In genomic region chr12:52362118-52362726, GRCh38 we compare ENCODE assay signal across 12 cellular contexts. TPM values are rescaled to one million over a fixed set of nuclear protein-coding genes. Genes with fewer than 3 reads are reported as not detected.
A peak's percentile ranks its signal among the peaks of the same experiment; 100 is the strongest.
DNase-seq lines count a peak whose midpoint lies in the region; ATAC-seq and TF ChIP-seq lines count a peak whose summit lies in the region.
"Had no signal": no experiment of that assay in that cellular context is flagged by ENCODE, and none has a peak within 500 bp of the region (broad histone marks: within the 10 kb centered on the region; RNA-seq: fewer than 3 reads in every experiment).

No MANE protein-coding gene starts in this region.

- H3K27me3 ChIP-seq in DND-41 (ENCODE audit: insufficient read depth, low read length, poor library complexity) (no peaks in the 10 kb centered on the region), SK-N-SH (ENCODE audit: insufficient read depth) (peaks cover 38% of the 10 kb centered on the region)

- H4K20me1 ChIP-seq in DND-41 (ENCODE audit: insufficient read depth, low read length) (peaks cover 3% of the 10 kb centered on the region; the same call in 1 of the 2 replicates), SK-N-SH (ENCODE audit: insufficient read depth) (no peaks in the 10 kb centered on the region)

- H3K4me2 ChIP-seq in DND-41 (ENCODE audit: insufficient read depth, low read length) (no peak overlapping the region), SK-N-SH (no peak overlapping the region)

- DNase-seq in DND-41 (no peak), GM13976 (ENCODE audit: low spot score) (no peak), SK-N-SH (no peak), iPS-NIHi11 (ENCODE audit: low spot score) (peak; percentile 63), NCI-H2227 (lab: John Stamatoyannopoulos, UW; ENCODE audit: unreplicated experiment) (no peak), NCI-H82 treated with DMSO at 0.1 percent for 48 hours (lab: John Stamatoyannopoulos, UW; ENCODE audit: unreplicated experiment) (no peak), activated T-cell treated with anti-CD3 and anti-CD28 coated beads for 4 hours (no peak)
- DNase-seq: EL, NCI-H1048, NCI-H526 treated with DMSO at 0.1 percent for 48 hours had no signal

- H2AFZ ChIP-seq in DND-41 (ENCODE audit: low read depth, low read length) (no peak overlapping the region), SK-N-SH (ENCODE audit: low read depth) (no peak overlapping the region)

- H3K36me3 ChIP-seq in DND-41 (ENCODE audit: insufficient read depth, low read length) (no peaks in the 10 kb centered on the region), SK-N-SH (replicated peaks in 1 of 2; ENCODE audit: control insufficient read depth in 1 of 2, insufficient read depth in 2 of 2, low read length in 1 of 2) (no peaks in the 10 kb centered on the region)

- CTCF ChIA-PET in SK-N-SH (lab: Yijun Ruan, JAX), result interaction anchor here (0.8 to 3.7 kb wide), 8 partner anchors 10 to 618 kb away, joined by 3 to 35 read pairs (median 4); no protein-coding TSS in a partner anchor

- H3K9me3 ChIP-seq in DND-41 (ENCODE audit: insufficient read depth, low read length, severe bottlenecking) (no peaks in the 10 kb centered on the region), SK-N-SH (no peaks in the 10 kb centered on the region)

- no peaks in the 10 kb centered on the region for H3K79me2 ChIP-seq in DND-41 (ENCODE audit: insufficient read depth, low read length)
- no peaks in the 10 kb centered on the region for H3K79me2 ChIP-seq in SK-N-SH (ENCODE audit: insufficient read depth)

- no peak for TF ChIP-seq EP300 in SK-N-SH (IDR thresholded peaks at IDR 0.05; ENCODE audit: borderline replicate concordance in 1 of 2, low read depth in 1 of 2, low read length in 1 of 2)

- whole genome bisulfite sequencing in SK-N-SH (ENCODE audit: low lambda C conversion rate), result 46% methylated on average over 7 of the region's 11 CpGs

- H3K4me1 ChIP-seq in DND-41 (ENCODE audit: insufficient read depth, low read length) (peaks cover 10% of the 10 kb centered on the region; the same call in 1 of the 2 replicates), SK-N-SH (ENCODE audit: control insufficient read depth in 1 of 2, insufficient read depth in 2 of 2, low read depth in 1 of 2, low read length in 1 of 2) (no peaks in the 10 kb centered on the region)

- POLR2A ChIA-PET in SK-N-SH (lab: Yijun Ruan, JAX), result interaction anchor here (0.6 kb wide), 1 partner anchor 672 kb away, joined by 3 read pairs; no protein-coding TSS in a partner anchor

- no peak overlapping the region for H3K9ac ChIP-seq in DND-41 (ENCODE audit: low read depth, low read length)
- H3K9ac ChIP-seq in SK-N-SH, result no peak overlapping the region

- in situ Hi-C loops in GM13976 (cut with MboI; ENCODE audit: low sequenced_read_pairs, unreplicated experiment), result no loop called here

- H3F3A ChIP-seq in SK-N-SH (replicated peaks; ENCODE audit: insufficient read depth), result no peaks in the 10 kb centered on the region

- H3K9me2 ChIP-seq in SK-N-SH, result no peaks in the 10 kb centered on the region

- H3K4me3 ChIP-seq in DND-41 (ENCODE audit: low read depth in 1 of 2, low read length in 2 of 2), result no peak overlapping the region
- no peak overlapping the region for H3K4me3 ChIP-seq in SK-N-SH (ENCODE audit: low read depth in 2 of 2, low read length in 1 of 2)

- no peak for TF ChIP-seq RAD21 in SK-N-SH (IDR thresholded peaks at IDR 0.05; ENCODE audit: low read length)

- TF ChIP-seq CTCF in DND-41 (IDR thresholded peaks at IDR 0.05; ENCODE audit: borderline replicate concordance, extremely low read depth, low read length, poor library complexity, severe bottlenecking) (peak; percentile 47), GM13976 (IDR thresholded peaks at IDR 0.05; ENCODE audit: borderline replicate concordance, control extremely low read depth, extremely low read depth, insufficient read depth, missing control alignments) (peak; percentile 29), SK-N-SH (IDR thresholded peaks at IDR 0.05) (peak; percentile 43; the same call in 1 of the 2 replicates)

- H3K27ac ChIP-seq in DND-41 (ENCODE audit: low read length), result no peak overlapping the region
- H3K27ac ChIP-seq in SK-N-SH (ENCODE audit: low read depth in 2 of 2, low read length in 1 of 2), result no peak overlapping the region
- H3K27ac ChIP-seq: epithelial cell of prostate had no signal

- no peak for ATAC-seq in DND-41 (ENCODE audit: insufficient read depth, low read depth)
- no peak for ATAC-seq in GM21786 (IDR thresholded peaks at IDR 0.05; ENCODE audit: unreplicated experiment)

TF ChIP-seq in SK-N-SH, 30 proteins besides CTCF, POLR2A, EP300 and RAD21:
- TF ChIP-seq CHD2 (IDR thresholded peaks at IDR 0.05; ENCODE audit: low read length, partially characterized antibody) (no peak), NRF1 (IDR thresholded peaks at IDR 0.05; ENCODE audit: low read depth, low read length) (no peak), GABPA (IDR thresholded peaks at IDR 0.05; ENCODE audit: low read depth) (no peak), FOXJ3 (CRISPR knock-in tag; IDR thresholded peaks at IDR 0.05) (no peak), MXI1 (IDR thresholded peaks at IDR 0.05; ENCODE audit: low read depth, low read length) (no peak)
- TF ChIP-seq, protein P1, sequence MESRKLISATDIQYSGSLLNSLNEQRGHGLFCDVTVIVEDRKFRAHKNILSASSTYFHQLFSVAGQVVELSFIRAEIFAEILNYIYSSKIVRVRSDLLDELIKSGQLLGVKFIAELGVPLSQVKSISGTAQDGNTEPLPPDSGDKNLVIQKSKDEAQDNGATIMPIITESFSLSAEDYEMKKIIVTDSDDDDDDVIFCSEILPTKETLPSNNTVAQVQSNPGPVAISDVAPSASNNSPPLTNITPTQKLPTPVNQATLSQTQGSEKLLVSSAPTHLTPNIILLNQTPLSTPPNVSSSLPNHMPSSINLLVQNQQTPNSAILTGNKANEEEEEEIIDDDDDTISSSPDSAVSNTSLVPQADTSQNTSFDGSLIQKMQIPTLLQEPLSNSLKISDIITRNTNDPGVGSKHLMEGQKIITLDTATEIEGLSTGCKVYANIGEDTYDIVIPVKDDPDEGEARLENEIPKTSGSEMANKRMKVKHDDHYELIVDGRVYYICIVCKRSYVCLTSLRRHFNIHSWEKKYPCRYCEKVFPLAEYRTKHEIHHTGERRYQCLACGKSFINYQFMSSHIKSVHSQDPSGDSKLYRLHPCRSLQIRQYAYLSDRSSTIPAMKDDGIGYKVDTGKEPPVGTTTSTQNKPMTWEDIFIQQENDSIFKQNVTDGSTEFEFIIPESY (IDR thresholded peaks at IDR 0.05; ENCODE audit: borderline replicate concordance, low read depth), result no peak

RNA-seq across cellular contexts. Expression of gene KRT85, which starts 5.1 kb away (rescaled TPM):
- polyA plus RNA-seq in SK-N-SH (2012; rRNA removed), result not detected in 2 replicates
- not detected in 2 replicates for polyA plus RNA-seq in SK-N-SH (2012; cell fraction: cytosol; rRNA removed)
- polyA plus RNA-seq in SK-N-SH (2012; cell fraction: nucleus; rRNA removed), result not detected in 2 replicates

RNA-seq across cellular contexts. Expression of gene KRT84, which starts 23.2 kb away (rescaled TPM):
- polyA plus RNA-seq in SK-N-SH (2012; rRNA removed), result not detected in 2 replicates
- polyA plus RNA-seq in SK-N-SH (2012; cell fraction: cytosol; rRNA removed), result not detected in 2 replicates
- polyA plus RNA-seq in SK-N-SH (2012; cell fraction: nucleus; rRNA removed), result not detected in 2 replicates

RNA-seq across cellular contexts. Expression of gene KRT83, which starts 41.0 kb away (rescaled TPM):
- polyA plus RNA-seq in SK-N-SH (2012; rRNA removed), result 0.03 TPM in 1 of 2 replicates, not detected in the other
- polyA plus RNA-seq in SK-N-SH (2012; cell fraction: cytosol; rRNA removed), result not detected in 2 replicates
- polyA plus RNA-seq in SK-N-SH (2012; cell fraction: nucleus; rRNA removed), result not detected in 2 replicates

RNA-seq across cellular contexts. Expression of gene KRT82, which starts 43.9 kb away (rescaled TPM):
- not detected in 2 replicates for polyA plus RNA-seq in SK-N-SH (2012; rRNA removed)
- not detected in 2 replicates for polyA plus RNA-seq in SK-N-SH (2012; cell fraction: cytosol; rRNA removed)
- polyA plus RNA-seq in SK-N-SH (2012; cell fraction: nucleus; rRNA removed), result not detected in 2 replicates
